In genomic region chrX:48475774-48476577, GRCh38 we compare ENCODE assay signal across 8 cellular contexts. TPM values are rescaled to one million over a fixed set of nuclear protein-coding genes. Genes with fewer than 3 reads are reported as not detected.
DNase-seq lines count a peak whose midpoint lies in the region; ATAC-seq, FAIRE-seq and TF ChIP-seq lines count a peak whose summit lies in the region.

A gene with protein sequence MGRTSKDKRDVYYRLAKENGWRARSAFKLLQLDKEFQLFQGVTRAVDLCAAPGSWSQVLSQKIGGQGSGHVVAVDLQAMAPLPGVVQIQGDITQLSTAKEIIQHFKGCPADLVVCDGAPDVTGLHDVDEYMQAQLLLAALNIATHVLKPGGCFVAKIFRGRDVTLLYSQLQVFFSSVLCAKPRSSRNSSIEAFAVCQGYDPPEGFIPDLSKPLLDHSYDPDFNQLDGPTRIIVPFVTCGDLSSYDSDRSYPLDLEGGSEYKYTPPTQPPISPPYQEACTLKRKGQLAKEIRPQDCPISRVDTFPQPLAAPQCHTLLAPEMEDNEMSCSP (plus strand): TSS chrX:48476199. CDS start chrX:48478048, 1,849 bp downstream.

- peaks cover 0 to 15% (median 0%) of the 10 kb centered on the region in 9 donors for H3K4me1 ChIP-seq in heart right ventricle

- peaks cover 0 to 9% (median 0%) of the 10 kb centered on the region in 9 donors for H3K36me3 ChIP-seq in heart right ventricle

- peaks cover 29% of the 10 kb centered on the region for H3K4me1 Mint-ChIP-seq in T-helper 1 cell treated with Interleukin-12 subunit alpha and Interleukin-12 subunit beta and Interleukin-4 antibody, amounts not matched to agents 30 μg/mL and 1 μg/mL, for 36 hours (ENCODE audit: low read depth)
- H3K4me1 Mint-ChIP-seq in progenitor cell of endocrine pancreas (ENCODE audit: low read depth): peaks cover 19% of the 10 kb centered on the region

- peak; percentile 73 for TF ChIP-seq POLR2A in GM12892 (IDR thresholded peaks at IDR 0.05; ENCODE audit: low read depth, low read length)

- peak; percentile 93 for FAIRE-seq in GM12892 (lab: Jason Lieb, UNC)

- H3K9me3 Mint-ChIP-seq in T-helper 1 cell treated with Interleukin-12 subunit alpha and Interleukin-12 subunit beta and Interleukin-4 antibody, amounts not matched to agents 30 μg/mL and 1 μg/mL, for 36 hours: no peaks in the 10 kb centered on the region
- peaks cover 32% of the 10 kb centered on the region for H3K9me3 Mint-ChIP-seq in progenitor cell of endocrine pancreas (ENCODE audit: low read depth)

- TF ChIP-seq CTCF in heart right ventricle (IDR thresholded peaks at IDR 0.05) (no peak), progenitor cell of endocrine pancreas (IDR thresholded peaks at IDR 0.05; ENCODE audit: unreplicated experiment) (no peak)

- intact Hi-C loops in heart right ventricle (cut with DNase I): no loop called here

- no peaks in the 10 kb centered on the region for H3K27me3 ChIP-seq in heart right ventricle

- H3K27ac ChIP-seq in heart right ventricle: peak within 1 kb of the TSS in 9 of 10 donors; percentile 74 to 90 (median 82)

- peak within 1 kb of the TSS; percentile 96 for H3K4me3 Mint-ChIP-seq in T-helper 1 cell treated with Interleukin-12 subunit alpha and Interleukin-12 subunit beta and Interleukin-4 antibody, amounts not matched to agents 30 μg/mL and 1 μg/mL, for 36 hours
- peak within 1 kb of the TSS; percentile 91 for H3K4me3 Mint-ChIP-seq in progenitor cell of endocrine pancreas (ENCODE audit: low read depth)

- H3K27me3 Mint-ChIP-seq in T-helper 1 cell treated with Interleukin-12 subunit alpha and Interleukin-12 subunit beta and Interleukin-4 antibody, amounts not matched to agents 30 μg/mL and 1 μg/mL, for 36 hours (ENCODE audit: low read depth): no peaks in the 10 kb centered on the region
- no peaks in the 10 kb centered on the region for H3K27me3 Mint-ChIP-seq in progenitor cell of endocrine pancreas

- peak; percentile 88 for ATAC-seq in HG02852 (IDR thresholded peaks at IDR 0.05; ENCODE audit: unreplicated experiment)
- ATAC-seq in heart right ventricle: peak; percentile 95 to 98 (median 97)

- WGBS in heart right ventricle, 2 donors: 0 to 1% methylated on average over 66 to 75 of the region's 75 CpGs

- H3K36me3 Mint-ChIP-seq in T-helper 1 cell treated with Interleukin-12 subunit alpha and Interleukin-12 subunit beta and Interleukin-4 antibody, amounts not matched to agents 30 μg/mL and 1 μg/mL, for 36 hours (ENCODE audit: low read depth): peaks cover 18% of the 10 kb centered on the region
- H3K36me3 Mint-ChIP-seq in progenitor cell of endocrine pancreas (ENCODE audit: insufficient read depth): peaks cover 7% of the 10 kb centered on the region

- DNase-seq in GM12892 (ENCODE audit: insufficient read length) (peak; percentile 79), NCI-H1694 (lab: John Stamatoyannopoulos, UW) (peak; percentile 75), amniotic stem cell (lab: John Stamatoyannopoulos, UW) (peak; percentile 62), heart right ventricle (peak; percentile 85 to 89), progenitor cell of endocrine pancreas (ENCODE audit: low spot score, unreplicated experiment) (peak; percentile 57), ureter (ENCODE audit: low spot score) (peak; percentile 89)

- no peaks in the 10 kb centered on the region for H3K9me3 ChIP-seq in heart right ventricle

- H3K4me3 ChIP-seq in heart right ventricle: peak within 1 kb of the TSS; percentile 28 to 86 (median 72)

- peak within 1 kb of the TSS; percentile 95 for H3K27ac Mint-ChIP-seq in T-helper 1 cell treated with Interleukin-12 subunit alpha and Interleukin-12 subunit beta and Interleukin-4 antibody, amounts not matched to agents 30 μg/mL and 1 μg/mL, for 36 hours
- H3K27ac Mint-ChIP-seq in progenitor cell of endocrine pancreas: peak within 1 kb of the TSS; percentile 93

RNA-seq across cellular contexts. Expression of the gene that starts here (rescaled TPM):
- polyA plus RNA-seq in GM12892 (2012; ENCODE audit: missing spikeins): 30.4 TPM
- total RNA-seq in heart right ventricle (10 to 100 TPM; 11.6 to 22.8 (median 12.9) TPM), progenitor cell of endocrine pancreas (40.5 and 41.8 TPM in 2 replicates), ureter (42.7 TPM)
- 10 to 100 TPM; 25.2 to 46.1 TPM for polyA plus RNA-seq in heart right ventricle

Comparison
In these comparisons a context has a peak if more than half of its experiments do, and no peak if none do; other contexts are left out.
1. Peak in every context shown above with its lines: DNase-seq, ATAC-seq, H3K4me3 ChIP-seq and H3K27ac ChIP-seq.